Comparison of ENCODE assay signal across 18 cellular contexts in genomic region chr11:78207532-78208256, GRCh38. TPM values are rescaled to one million over a fixed set of nuclear protein-coding genes. Genes with fewer than 3 reads are reported as not detected.
DNase-seq lines count a peak whose midpoint lies in the region; ATAC-seq and TF ChIP-seq lines count a peak whose summit lies in the region.
"Had no signal": no experiment of that assay in that cellular context is flagged by ENCODE, and none has a peak within 500 bp of the region (broad histone marks: within the 10 kb centered on the region; RNA-seq: fewer than 3 reads in every experiment).

No MANE protein-coding gene starts in this region.

- H3K27ac ChIP-seq in mesenchymal stem cell (ENCODE audit: low read length, poor library complexity, severe bottlenecking), result no peak overlapping the region
- no peak overlapping the region for H3K27ac ChIP-seq in upper lobe of right lung

- no peaks in the 10 kb centered on the region for H3K9me3 Mint-ChIP-seq in natural killer cell treated with Interleukin-12 subunit alpha and Interleukin-12 subunit beta and Interleukin-15 and Interleukin-18, amount 100 ng/mL, for 72 hours
- H3K9me3 Mint-ChIP-seq in natural killer cell (no peaks in the 10 kb centered on the region), progenitor cell of endocrine pancreas (ENCODE audit: low read depth) (no peaks in the 10 kb centered on the region)
- H3K9me3 Mint-ChIP-seq: CD4-positive, alpha-beta memory T cell had no signal

- H3K36me3 Mint-ChIP-seq in natural killer cell treated with Interleukin-12 subunit alpha and Interleukin-12 subunit beta and Interleukin-15 and Interleukin-18, amount 100 ng/mL, for 72 hours, result no peaks in the 10 kb centered on the region
- no peaks in the 10 kb centered on the region for H3K36me3 Mint-ChIP-seq in natural killer cell
- peaks cover 33% of the 10 kb centered on the region for H3K36me3 Mint-ChIP-seq in progenitor cell of endocrine pancreas (ENCODE audit: insufficient read depth)

- no peak for ATAC-seq in natural killer cell treated with Interleukin-12 subunit alpha and Interleukin-12 subunit beta and Interleukin-15 and Interleukin-18, amount 100 ng/mL, for 72 hours
- ATAC-seq in natural killer cell (no peak), SK-N-SH treated with all-trans-retinoic acid at 6 μM for 48 hours (peak; percentile 41), upper lobe of right lung (no peak), HG03342 (IDR thresholded peaks at IDR 0.05; ENCODE audit: unreplicated experiment) (no peak)
- ATAC-seq: Panc1 had no signal

- H2BK12ac ChIP-seq in mesenchymal stem cell (ENCODE audit: low read length in 2 of 2), result peak overlapping the region in 1 of 2 experiments; percentile 12

- H3K4ac ChIP-seq in mesenchymal stem cell (ENCODE audit: low read depth in 1 of 2, low read length in 2 of 2), result no peak overlapping the region

- no peaks in the 10 kb centered on the region for H3K9me3 ChIP-seq in mesenchymal stem cell (ENCODE audit: control insufficient read depth, low read length)
- H3K9me3 ChIP-seq in upper lobe of right lung, result no peaks in the 10 kb centered on the region

- no peak overlapping the region for H2BK15ac ChIP-seq in mesenchymal stem cell (ENCODE audit: low read depth, poor library complexity, severe bottlenecking)

- no peak overlapping the region for H2AK5ac ChIP-seq in mesenchymal stem cell (ENCODE audit: low read length, severe bottlenecking)

- H3K27ac Mint-ChIP-seq in natural killer cell treated with Interleukin-12 subunit alpha and Interleukin-12 subunit beta and Interleukin-15 and Interleukin-18, amount 100 ng/mL, for 72 hours, result no peak overlapping the region
- H3K27ac Mint-ChIP-seq in natural killer cell, result no peak overlapping the region
- H3K27ac Mint-ChIP-seq in progenitor cell of endocrine pancreas, result no peak overlapping the region
- H3K27ac Mint-ChIP-seq: B cell had no signal

- no peak overlapping the region for H3K4me2 ChIP-seq in mesenchymal stem cell (ENCODE audit: low read length, poor library complexity, severe bottlenecking)

- no peak overlapping the region for H3K18ac ChIP-seq in mesenchymal stem cell (ENCODE audit: low read depth in 1 of 2, low read length in 2 of 2)

- no peaks in the 10 kb centered on the region for H3K27me3 Mint-ChIP-seq in natural killer cell treated with Interleukin-12 subunit alpha and Interleukin-12 subunit beta and Interleukin-15 and Interleukin-18, amount 100 ng/mL, for 72 hours
- H3K27me3 Mint-ChIP-seq in natural killer cell (ENCODE audit: low read depth in 2 of 2) (no peaks in the 10 kb centered on the region), progenitor cell of endocrine pancreas (no peaks in the 10 kb centered on the region)
- H3K27me3 Mint-ChIP-seq: B cell; CD4-positive, alpha-beta memory T cell had no signal

- H4K91ac ChIP-seq in mesenchymal stem cell (ENCODE audit: low read length), result no peak overlapping the region

- no peak overlapping the region for H3K14ac ChIP-seq in mesenchymal stem cell (ENCODE audit: low read length in 2 of 2)

- H3K4me1 ChIP-seq in mesenchymal stem cell (ENCODE audit: control insufficient read depth, insufficient read depth, low read depth, low read length), result peaks cover 2% of the 10 kb centered on the region
- peaks cover 4% of the 10 kb centered on the region for H3K4me1 ChIP-seq in upper lobe of right lung

- intact Hi-C loops in natural killer cell (cut with micrococcal nuclease) (no loop called here), upper lobe of right lung (cut with DNase I) (no loop called here)

- H2BK120ac ChIP-seq in mesenchymal stem cell (ENCODE audit: low read depth, low read length), result no peak overlapping the region

- no peak for TF ChIP-seq CTCF in natural killer cell (IDR thresholded peaks at IDR 0.05)
- no peak for TF ChIP-seq CTCF in upper lobe of right lung (IDR thresholded peaks at IDR 0.05)
- TF ChIP-seq CTCF in progenitor cell of endocrine pancreas (IDR thresholded peaks at IDR 0.05; ENCODE audit: unreplicated experiment), result no peak

- no peak overlapping the region for H3K4me3 Mint-ChIP-seq in natural killer cell treated with Interleukin-12 subunit alpha and Interleukin-12 subunit beta and Interleukin-15 and Interleukin-18, amount 100 ng/mL, for 72 hours
- H3K4me3 Mint-ChIP-seq in natural killer cell, result no peak overlapping the region
- no peak overlapping the region for H3K4me3 Mint-ChIP-seq in progenitor cell of endocrine pancreas (ENCODE audit: low read depth)
- H3K4me3 Mint-ChIP-seq: B cell; CD4-positive, alpha-beta memory T cell had no signal

- H4K8ac ChIP-seq in mesenchymal stem cell (ENCODE audit: low read length), result peak overlapping the region; percentile 25

- H3K4me1 Mint-ChIP-seq in natural killer cell treated with Interleukin-12 subunit alpha and Interleukin-12 subunit beta and Interleukin-15 and Interleukin-18, amount 100 ng/mL, for 72 hours (ENCODE audit: low read depth in 2 of 2), result peaks cover 16 to 18% of the 10 kb centered on the region in 2 donors
- H3K4me1 Mint-ChIP-seq in natural killer cell (peaks cover 7% of the 10 kb centered on the region in 2 donors), progenitor cell of endocrine pancreas (ENCODE audit: low read depth) (no peaks in the 10 kb centered on the region)

- no peak overlapping the region for H3K4me3 ChIP-seq in mesenchymal stem cell (ENCODE audit: insufficient read depth in 1 of 2, low read depth in 1 of 2, low read length in 2 of 2)
- H3K4me3 ChIP-seq in upper lobe of right lung, result no peak overlapping the region

- H3K27me3 ChIP-seq in mesenchymal stem cell (ENCODE audit: control insufficient read depth in 1 of 2, insufficient read depth in 1 of 2, low read length in 2 of 2) (no peaks in the 10 kb centered on the region), upper lobe of right lung (no peaks in the 10 kb centered on the region)

- no peak overlapping the region for H3K9ac ChIP-seq in mesenchymal stem cell (ENCODE audit: low read length)

- no peak overlapping the region for H2AFZ ChIP-seq in mesenchymal stem cell (ENCODE audit: low read depth, low read length)

- no peak overlapping the region for H2BK5ac ChIP-seq in mesenchymal stem cell (ENCODE audit: low read depth, low read length, poor library complexity, severe bottlenecking)

- H3K23ac ChIP-seq in mesenchymal stem cell (ENCODE audit: low read length in 2 of 2), result no peak overlapping the region

- H3K79me1 ChIP-seq in mesenchymal stem cell (replicated peaks; ENCODE audit: low read length, poor library complexity, severe bottlenecking), result peaks cover 43% of the 10 kb centered on the region

- peaks cover 60 to 75% of the 10 kb centered on the region in 2 experiments for H3K36me3 ChIP-seq in mesenchymal stem cell (ENCODE audit: control insufficient read depth in 1 of 2, insufficient read depth in 2 of 2, low read depth in 1 of 2, low read length in 2 of 2)
- H3K36me3 ChIP-seq in upper lobe of right lung, result peaks cover 19% of the 10 kb centered on the region

- DNase-seq in natural killer cell treated with Interleukin-12 subunit alpha and Interleukin-12 subunit beta and Interleukin-15 and Interleukin-18, amount 100 ng/mL, for 72 hours (ENCODE audit: low spot score), result peak; percentile 23
- no peak for DNase-seq in natural killer cell
- no peak for DNase-seq in mesenchymal stem cell
- peak; percentile 32 for DNase-seq in upper lobe of right lung
- DNase-seq in progenitor cell of endocrine pancreas (ENCODE audit: low spot score, unreplicated experiment), result no peak
- no peak for DNase-seq in activated CD4-positive, alpha-beta T cell treated with anti-CD3 and anti-CD28 coated beads for 1 hour
- DNase-seq: ACHN; CD4-positive, alpha-beta memory T cell; Karpas-422; MM.1S; NCI-H1105; NCI-H187; NCI-H2171; SHP77 had no signal

- WGBS in mesenchymal stem cell, result 89% methylated on average over 11 of the region's 11 CpGs

TF ChIP-seq in SK-N-SH treated with all-trans-retinoic acid at 6 μM for 48 hours, 23 proteins besides CTCF, POLR2A, EP300 and RAD21:
- TF ChIP-seq, protein P1, sequence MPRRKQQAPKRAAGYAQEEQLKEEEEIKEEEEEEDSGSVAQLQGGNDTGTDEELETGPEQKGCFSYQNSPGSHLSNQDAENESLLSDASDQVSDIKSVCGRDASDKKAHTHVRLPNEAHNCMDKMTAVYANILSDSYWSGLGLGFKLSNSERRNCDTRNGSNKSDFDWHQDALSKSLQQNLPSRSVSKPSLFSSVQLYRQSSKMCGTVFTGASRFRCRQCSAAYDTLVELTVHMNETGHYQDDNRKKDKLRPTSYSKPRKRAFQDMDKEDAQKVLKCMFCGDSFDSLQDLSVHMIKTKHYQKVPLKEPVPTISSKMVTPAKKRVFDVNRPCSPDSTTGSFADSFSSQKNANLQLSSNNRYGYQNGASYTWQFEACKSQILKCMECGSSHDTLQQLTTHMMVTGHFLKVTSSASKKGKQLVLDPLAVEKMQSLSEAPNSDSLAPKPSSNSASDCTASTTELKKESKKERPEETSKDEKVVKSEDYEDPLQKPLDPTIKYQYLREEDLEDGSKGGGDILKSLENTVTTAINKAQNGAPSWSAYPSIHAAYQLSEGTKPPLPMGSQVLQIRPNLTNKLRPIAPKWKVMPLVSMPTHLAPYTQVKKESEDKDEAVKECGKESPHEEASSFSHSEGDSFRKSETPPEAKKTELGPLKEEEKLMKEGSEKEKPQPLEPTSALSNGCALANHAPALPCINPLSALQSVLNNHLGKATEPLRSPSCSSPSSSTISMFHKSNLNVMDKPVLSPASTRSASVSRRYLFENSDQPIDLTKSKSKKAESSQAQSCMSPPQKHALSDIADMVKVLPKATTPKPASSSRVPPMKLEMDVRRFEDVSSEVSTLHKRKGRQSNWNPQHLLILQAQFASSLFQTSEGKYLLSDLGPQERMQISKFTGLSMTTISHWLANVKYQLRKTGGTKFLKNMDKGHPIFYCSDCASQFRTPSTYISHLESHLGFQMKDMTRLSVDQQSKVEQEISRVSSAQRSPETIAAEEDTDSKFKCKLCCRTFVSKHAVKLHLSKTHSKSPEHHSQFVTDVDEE (CRISPR knock-in tag; IDR thresholded peaks at IDR 0.05), result peak; percentile 26; the same call in 1 of the 2 replicates
- TF ChIP-seq ZC3H10 (CRISPR knock-in tag; IDR thresholded peaks at IDR 0.05), result no peak
- peak; percentile 62; the same call in 1 of the 2 replicates for TF ChIP-seq TCF4 (CRISPR knock-in tag; IDR thresholded peaks at IDR 0.05; ENCODE audit: borderline replicate concordance)

RNA-seq across cellular contexts. Expression of gene USP35, which starts 19.0 kb away (rescaled TPM):
- 1 to 10 TPM; 7.2 to 7.9 TPM for total RNA-seq in natural killer cell treated with Interleukin-12 subunit alpha and Interleukin-12 subunit beta and Interleukin-15 and Interleukin-18, amount 100 ng/mL, for 72 hours
- 1 to 10 TPM; 6.1 to 8.5 (median 8.1) TPM for total RNA-seq in natural killer cell
- polyA plus RNA-seq in mesenchymal stem cell (2013, experiment 1 of 2), result 7.1 TPM
- 6.9 TPM for polyA plus RNA-seq in mesenchymal stem cell (2013, experiment 2 of 2)
- total RNA-seq in upper lobe of right lung, result 7.1 TPM
- 14.7 and 16.5 TPM in 2 replicates for total RNA-seq in progenitor cell of endocrine pancreas

RNA-seq across cellular contexts. Expression of gene KCTD21, which starts 19.3 kb away (rescaled TPM):
- total RNA-seq in natural killer cell treated with Interleukin-12 subunit alpha and Interleukin-12 subunit beta and Interleukin-15 and Interleukin-18, amount 100 ng/mL, for 72 hours, result 1 to 10 TPM; 3.6 to 9.4 TPM
- 1 to 10 TPM; 1.7 to 2.7 (median 2.2) TPM for total RNA-seq in natural killer cell
- 11.7 TPM for polyA plus RNA-seq in mesenchymal stem cell (2013, experiment 1 of 2)
- 12.2 TPM for polyA plus RNA-seq in mesenchymal stem cell (2013, experiment 2 of 2)
- 10.9 TPM for total RNA-seq in upper lobe of right lung
- total RNA-seq in progenitor cell of endocrine pancreas, result 7.4 and 10.1 TPM in 2 replicates

Comparison
In these comparisons a context has a peak if more than half of its experiments do, and no peak if none do; other contexts are left out.
1. DNase-seq: peak in natural killer cell treated with Interleukin-12 subunit alpha and Interleukin-12 subunit beta and Interleukin-15 and Interleukin-18, amount 100 ng/mL, for 72 hours (single experiment) and upper lobe of right lung (single experiment); none in natural killer cell (single experiment), mesenchymal stem cell (single experiment), progenitor cell of endocrine pancreas (single experiment) and activated CD4-positive, alpha-beta T cell treated with anti-CD3 and anti-CD28 coated beads for 1 hour (single experiment).